19 cellular contexts compared by ENCODE assay signal in genomic region chr16:47309581-47310312, GRCh38.
DNase-seq lines count a peak whose midpoint lies in the region; ATAC-seq, FAIRE-seq and TF ChIP-seq lines count a peak whose summit lies in the region.
"Had no signal": no experiment of that assay in that cellular context is flagged by ENCODE, and none has a peak within 500 bp of the region (broad histone marks: within the 10 kb centered on the region; RNA-seq: fewer than 3 reads in every experiment).

No MANE protein-coding gene starts in this region.

- H3K27ac ChIP-seq in A549, result no peak overlapping the region
- no peak overlapping the region for H3K27ac ChIP-seq in RWPE1
- H3K27ac ChIP-seq: SJCRH30 had no signal

- H3K4me3 Mint-ChIP-seq in WTC11, result no peak overlapping the region
- H3K4me3 Mint-ChIP-seq: CD14-positive monocyte, IgD-negative memory B cell had no signal

- TF ChIP-seq POLR2A in A549 (IDR thresholded peaks at IDR 0.05; ENCODE audit: low read length), result no peak

- H3K9me3 Mint-ChIP-seq in WTC11, result no peaks in the 10 kb centered on the region
- H3K9me3 Mint-ChIP-seq: IgD-negative memory B cell had no signal

- TF ChIP-seq RAD21 in A549 (conservative IDR thresholded peaks at IDR 0.05 in 1 of 2, IDR thresholded peaks at IDR 0.05 in 1 of 2), result no peak

- WGBS in A549 (ENCODE audit: missing lambda C conversion rate), result 83% methylated on average over 4 of the region's 4 CpGs

- no peak for DNase-seq in A549 (ENCODE audit: low read depth in 1 of 2, low spot score in 1 of 2)
- DNase-seq in HCEC 1CT, result peak; percentile 4
- peak; percentile 8 for DNase-seq in astrocyte of the spinal cord (ENCODE audit: low read depth, low spot score)
- peak; percentile 7 for DNase-seq in hepatic stellate cell (ENCODE audit: low spot score)
- DNase-seq in WTC11 (ENCODE audit: low spot score), result no peak
- no peak for DNase-seq in DMS 273 (lab: John Stamatoyannopoulos, UW; ENCODE audit: unreplicated experiment)
- DNase-seq in RWPE1 (ENCODE audit: low spot score), result no peak
- no peak for DNase-seq in medulla oblongata (ENCODE audit: extremely low spot score)
- DNase-seq: 8988T, Caco-2, GDM1, NCI-H1417 treated with DMSO at 0.1 percent for 48 hours, NCI-H2029 treated with DMSO at 0.1 percent for 48 hours, NCI-H510A, SJCRH30 had no signal

- peak; percentile 73 for FAIRE-seq in A549 (lab: Jason Lieb, UNC)
- FAIRE-seq: GM12892, GM19239 had no signal

- POLR2A ChIA-PET in A549 (lab: Yijun Ruan, JAX) (no interaction called here), WTC11 (lab: Charles Lee) (no interaction called here), RWPE1 (lab: Yijun Ruan, JAX; ENCODE audit: low non-redundant PET) (no interaction called here)

- H3K27me3 Mint-ChIP-seq in WTC11 (ENCODE audit: low read depth), result no peaks in the 10 kb centered on the region
- H3K27me3 Mint-ChIP-seq: IgD-negative memory B cell had no signal

- ATAC-seq in A549, result no peak
- ATAC-seq in WTC11, result no peak

- H3K27ac Mint-ChIP-seq in WTC11, result no peak overlapping the region
- H3K27ac Mint-ChIP-seq: IgD-negative memory B cell had no signal

- in situ Hi-C loops in astrocyte of the spinal cord (cut with HindIII; ENCODE audit: low sequenced_read_pairs), result no loop called here

- CTCF ChIA-PET in A549 (lab: Yijun Ruan, JAX), result interaction anchor here (0.7 kb wide), 1 partner anchor 249 kb away, joined by 3 read pairs; no protein-coding TSS in a partner anchor
- CTCF ChIA-PET in WTC11 (lab: Charles Lee), result interaction anchor here (2.0 kb wide), 1 partner anchor 166 kb away, joined by 6 read pairs; the partner anchor contains the start of gene NETO2
- CTCF ChIA-PET in RWPE1 (lab: Yijun Ruan, JAX), result interaction anchor here (0.7 kb wide), 1 partner anchor 174 kb away, joined by 3 read pairs; no protein-coding TSS in a partner anchor

- H3K36me3 Mint-ChIP-seq in WTC11, result peaks cover 4% of the 10 kb centered on the region; the same call in 1 of the 2 replicates

- no peaks in the 10 kb centered on the region for H3K4me1 ChIP-seq in A549
- H3K4me1 ChIP-seq: Caco-2, SJCRH30 had no signal

- no peak overlapping the region for H3K4me2 ChIP-seq in A549

- H3K4me1 Mint-ChIP-seq in WTC11, result peaks cover 30% of the 10 kb centered on the region

- no peaks in the 10 kb centered on the region for H3K9me3 ChIP-seq in A549
- H3K9me3 ChIP-seq: Caco-2, SJCRH30 had no signal

- no peak overlapping the region for H3K4me3 ChIP-seq in A549
- no peak overlapping the region for H3K4me3 ChIP-seq in astrocyte of the spinal cord (ENCODE audit: low read depth, low read length)
- H3K4me3 ChIP-seq: SJCRH30 had no signal

- TF ChIP-seq EP300 in A549 (IDR thresholded peaks at IDR 0.05), result no peak

- TF ChIP-seq CTCF in A549 (IDR thresholded peaks at IDR 0.05), result no peak
- no peak for TF ChIP-seq CTCF in astrocyte of the spinal cord (IDR thresholded peaks at IDR 0.05; ENCODE audit: low read depth, low read length)
- no peak for TF ChIP-seq CTCF in WTC11 (IDR thresholded peaks at IDR 0.05)
- TF ChIP-seq CTCF in RWPE1 (conservative IDR thresholded peaks at IDR 0.05; ENCODE audit: low read depth), result no peak

TF ChIP-seq in A549, 52 proteins besides CTCF, POLR2A, EP300 and RAD21:
- TF ChIP-seq HOXA7 (CRISPR knock-in tag; IDR thresholded peaks at IDR 0.05) (no peak), E2F6 (IDR thresholded peaks at IDR 0.05; ENCODE audit: borderline replicate concordance, low read depth) (no peak), SMC3 (IDR thresholded peaks at IDR 0.05) (no peak)
- TF ChIP-seq, protein P1, sequence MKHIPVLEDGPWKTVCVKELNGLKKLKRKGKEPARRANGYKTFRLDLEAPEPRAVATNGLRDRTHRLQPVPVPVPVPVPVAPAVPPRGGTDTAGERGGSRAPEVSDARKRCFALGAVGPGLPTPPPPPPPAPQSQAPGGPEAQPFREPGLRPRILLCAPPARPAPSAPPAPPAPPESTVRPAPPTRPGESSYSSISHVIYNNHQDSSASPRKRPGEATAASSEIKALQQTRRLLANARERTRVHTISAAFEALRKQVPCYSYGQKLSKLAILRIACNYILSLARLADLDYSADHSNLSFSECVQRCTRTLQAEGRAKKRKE (CRISPR knock-in tag; IDR thresholded peaks at IDR 0.05; ENCODE audit: low read depth), result no peak
- TF ChIP-seq, protein P2, sequence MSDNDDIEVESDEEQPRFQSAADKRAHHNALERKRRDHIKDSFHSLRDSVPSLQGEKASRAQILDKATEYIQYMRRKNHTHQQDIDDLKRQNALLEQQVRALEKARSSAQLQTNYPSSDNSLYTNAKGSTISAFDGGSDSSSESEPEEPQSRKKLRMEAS (IDR thresholded peaks at IDR 0.05), result no peak
TF ChIP-seq in A549: peak in this region for 0.

TF ChIP-seq in WTC11, 78 proteins besides CTCF, POLR2A, EP300 and RAD21 (continues in another document):
- TF ChIP-seq ZNF425 (CRISPR knock-in tag; conservative IDR thresholded peaks at IDR 0.05), result no peak
- no peak for TF ChIP-seq TP53 (CRISPR knock-in tag; IDR thresholded peaks at IDR 0.05)
- TF ChIP-seq, protein P3, sequence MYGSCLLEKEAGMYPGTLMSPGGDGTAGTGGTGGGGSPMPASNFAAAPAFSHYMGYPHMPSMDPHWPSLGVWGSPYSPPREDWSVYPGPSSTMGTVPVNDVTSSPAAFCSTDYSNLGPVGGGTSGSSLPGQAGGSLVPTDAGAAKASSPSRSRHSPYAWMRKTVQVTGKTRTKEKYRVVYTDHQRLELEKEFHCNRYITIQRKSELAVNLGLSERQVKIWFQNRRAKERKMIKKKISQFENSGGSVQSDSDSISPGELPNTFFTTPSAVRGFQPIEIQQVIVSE (CRISPR knock-in tag; IDR thresholded peaks at IDR 0.05; ENCODE audit: borderline replicate concordance), result no peak
- TF ChIP-seq JUN (CRISPR knock-in tag; IDR thresholded peaks at IDR 0.05), result no peak
- TF ChIP-seq ZBTB43 (CRISPR knock-in tag; IDR thresholded peaks at IDR 0.05), result no peak
- no peak for TF ChIP-seq TCF7 (CRISPR knock-in tag; IDR thresholded peaks at IDR 0.05; ENCODE audit: low read depth)
- TF ChIP-seq, protein P4, sequence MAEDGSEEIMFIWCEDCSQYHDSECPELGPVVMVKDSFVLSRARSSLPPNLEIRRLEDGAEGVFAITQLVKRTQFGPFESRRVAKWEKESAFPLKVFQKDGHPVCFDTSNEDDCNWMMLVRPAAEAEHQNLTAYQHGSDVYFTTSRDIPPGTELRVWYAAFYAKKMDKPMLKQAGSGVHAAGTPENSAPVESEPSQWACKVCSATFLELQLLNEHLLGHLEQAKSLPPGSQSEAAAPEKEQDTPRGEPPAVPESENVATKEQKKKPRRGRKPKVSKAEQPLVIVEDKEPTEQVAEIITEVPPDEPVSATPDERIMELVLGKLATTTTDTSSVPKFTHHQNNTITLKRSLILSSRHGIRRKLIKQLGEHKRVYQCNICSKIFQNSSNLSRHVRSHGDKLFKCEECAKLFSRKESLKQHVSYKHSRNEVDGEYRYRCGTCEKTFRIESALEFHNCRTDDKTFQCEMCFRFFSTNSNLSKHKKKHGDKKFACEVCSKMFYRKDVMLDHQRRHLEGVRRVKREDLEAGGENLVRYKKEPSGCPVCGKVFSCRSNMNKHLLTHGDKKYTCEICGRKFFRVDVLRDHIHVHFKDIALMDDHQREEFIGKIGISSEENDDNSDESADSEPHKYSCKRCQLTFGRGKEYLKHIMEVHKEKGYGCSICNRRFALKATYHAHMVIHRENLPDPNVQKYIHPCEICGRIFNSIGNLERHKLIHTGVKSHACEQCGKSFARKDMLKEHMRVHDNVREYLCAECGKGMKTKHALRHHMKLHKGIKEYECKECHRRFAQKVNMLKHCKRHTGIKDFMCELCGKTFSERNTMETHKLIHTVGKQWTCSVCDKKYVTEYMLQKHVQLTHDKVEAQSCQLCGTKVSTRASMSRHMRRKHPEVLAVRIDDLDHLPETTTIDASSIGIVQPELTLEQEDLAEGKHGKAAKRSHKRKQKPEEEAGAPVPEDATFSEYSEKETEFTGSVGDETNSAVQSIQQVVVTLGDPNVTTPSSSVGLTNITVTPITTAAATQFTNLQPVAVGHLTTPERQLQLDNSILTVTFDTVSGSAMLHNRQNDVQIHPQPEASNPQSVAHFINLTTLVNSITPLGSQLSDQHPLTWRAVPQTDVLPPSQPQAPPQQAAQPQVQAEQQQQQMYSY (CRISPR knock-in tag; IDR thresholded peaks at IDR 0.05), result no peak
- no peak for TF ChIP-seq ZNF138 (CRISPR knock-in tag; conservative IDR thresholded peaks at IDR 0.05)
- TF ChIP-seq ZBTB21 (CRISPR knock-in tag; IDR thresholded peaks at IDR 0.05; ENCODE audit: borderline replicate concordance), result no peak
- no peak for TF ChIP-seq SOX15 (CRISPR knock-in tag; IDR thresholded peaks at IDR 0.05)

Comparison
In these comparisons a context has a peak if more than half of its experiments do, and no peak if none do; other contexts are left out.
1. DNase-seq: peak in HCEC 1CT (single experiment), astrocyte of the spinal cord (single experiment) and hepatic stellate cell (single experiment); none in A549 (0 of 2), WTC11 (single experiment), DMS 273 (single experiment), RWPE1 (single experiment) and medulla oblongata (single experiment).